Comparison of ENCODE assay signal across 34 cellular contexts in the genomic region with DNA sequence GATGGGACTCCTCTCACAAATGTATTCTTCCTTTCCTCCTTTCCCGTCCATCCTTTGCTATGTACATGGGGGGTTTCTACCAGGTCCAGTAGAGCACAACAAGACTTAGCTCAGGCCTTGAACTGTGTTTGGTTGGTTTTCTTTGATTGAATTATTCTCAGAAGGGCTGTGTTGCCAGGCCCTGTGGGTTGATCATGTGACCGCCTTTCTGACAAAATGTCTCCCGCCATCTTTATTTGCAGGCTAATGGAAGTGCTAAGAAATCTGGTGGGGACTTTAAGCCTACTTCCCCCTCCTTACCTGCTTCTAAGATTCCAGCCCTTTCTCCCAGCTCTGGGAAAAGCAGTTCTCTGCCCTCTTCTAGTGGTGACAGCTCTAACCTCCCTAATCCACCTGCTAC.
"Had no signal": no experiment of that assay in that cellular context is flagged by ENCODE, and none has a peak within 500 bp of the region (broad histone marks: within the 10 kb centered on the region; RNA-seq: fewer than 3 reads in every experiment).

No MANE protein-coding gene starts in this region.

- H3K27me3 ChIP-seq: MG63 had no signal

- DNase-seq: Karpas-422, Kasumi-1, MG63, MM.1S, MV-4-11, NCI-H1048, NCI-H1092, NCI-H1092 treated with DMSO at 0.1 percent for 48 hours, NCI-H1105, NCI-H1105 treated with DMSO at 0.1 percent for 48 hours, NCI-H1417, NCI-H1417 treated with DMSO at 0.1 percent for 48 hours, NCI-H1436, NCI-H1436 treated with DMSO at 0.1 percent for 48 hours, NCI-H146, NCI-H1694, NCI-H1694 treated with DMSO at 0.1 percent for 48 hours, NCI-H187, NCI-H187 treated with DMSO at 0.1 percent for 48 hours, NCI-H2029, NCI-H2029 treated with DMSO at 0.1 percent for 48 hours, NCI-H2081, NCI-H2081 treated with DMSO at 0.1 percent for 48 hours, NCI-H2107, NCI-H2171, NCI-H2171 treated with DMSO at 0.1 percent for 48 hours, NCI-H2227 treated with DMSO at 0.1 percent for 48 hours, NCI-H226, NCI-H345, NCI-H446, NCI-H446 treated with DMSO at 0.1 percent for 48 hours, NCI-H510A, NCI-H510A treated with DMSO at 0.1 percent for 48 hours, NCI-H524 had no signal

- H3K4me3 ChIP-seq: MG63 had no signal

- H3K9me3 ChIP-seq: MG63 had no signal
